ENCODE assay signal across 10 cellular contexts in genomic region chr16:1194665-1195392, GRCh38. TPM values are rescaled to one million over a fixed set of nuclear protein-coding genes. Genes with fewer than 3 reads are reported as not detected.
A peak's percentile ranks its signal among the peaks of the same experiment; 100 is the strongest.
DNase-seq lines count a peak whose midpoint lies in the region; ATAC-seq and TF ChIP-seq lines count a peak whose summit lies in the region.
"Had no signal": no experiment of that assay in that cellular context is flagged by ENCODE, and none has a peak within 500 bp of the region (broad histone marks: within the 10 kb centered on the region; RNA-seq: fewer than 3 reads in every experiment).

No MANE protein-coding gene starts in this region.

- H3K4me1 Mint-ChIP-seq in glutamatergic neuron (ENCODE audit: low read depth, unreplicated experiment), result peaks cover 7% of the 10 kb centered on the region

- TF ChIP-seq CTCF in WERI-Rb-1 (IDR thresholded peaks at IDR 0.05; ENCODE audit: low read depth, low read length) (peak; percentile 89), glutamatergic neuron (IDR thresholded peaks at IDR 0.05; ENCODE audit: partially characterized antibody, unreplicated experiment) (peak; percentile 94)

- peaks cover 3% of the 10 kb centered on the region for H3K27me3 Mint-ChIP-seq in glutamatergic neuron (ENCODE audit: unreplicated experiment)

- H3K9me3 ChIP-seq in WERI-Rb-1 (ENCODE audit: severe bottlenecking), result no peaks in the 10 kb centered on the region

- no peaks in the 10 kb centered on the region for H3K27me3 ChIP-seq in WERI-Rb-1 (ENCODE audit: insufficient read depth, low read depth, severe bottlenecking)

- ATAC-seq in GM19455 (IDR thresholded peaks at IDR 0.05; ENCODE audit: unreplicated experiment) (no peak), GM18867 (IDR thresholded peaks at IDR 0.05; ENCODE audit: unreplicated experiment) (no peak)

- no peaks in the 10 kb centered on the region for H3K36me3 Mint-ChIP-seq in glutamatergic neuron (ENCODE audit: unreplicated experiment)
- H3K36me3 Mint-ChIP-seq: CD8-positive, alpha-beta memory T cell had no signal

- H3K9me3 Mint-ChIP-seq in glutamatergic neuron (ENCODE audit: unreplicated experiment), result peaks cover 10% of the 10 kb centered on the region
- H3K9me3 Mint-ChIP-seq: CD8-positive, alpha-beta memory T cell had no signal

- peaks cover 12% of the 10 kb centered on the region for H3K36me3 ChIP-seq in WERI-Rb-1

- no peak overlapping the region for H3K4me3 Mint-ChIP-seq in glutamatergic neuron (ENCODE audit: unreplicated experiment)
- H3K4me3 Mint-ChIP-seq: CD8-positive, alpha-beta memory T cell had no signal

- H3K27ac ChIP-seq in WERI-Rb-1, result peak overlapping the region; percentile 45
- H3K27ac ChIP-seq: skin epidermis had no signal

- DNase-seq in NCI-H345 (lab: John Stamatoyannopoulos, UW) (peak; percentile 5), NCI-H345 treated with DMSO at 0.1 percent for 48 hours (lab: John Stamatoyannopoulos, UW; ENCODE audit: unreplicated experiment) (no peak), WERI-Rb-1 (no peak), glutamatergic neuron (peak; percentile 62), SHP77 treated with DMSO at 0.1 percent for 48 hours (lab: John Stamatoyannopoulos, UW) (no peak)
- DNase-seq in stimulated activated CD8-positive, alpha-beta memory T cell treated with anti-CD3 and anti-CD28 coated beads, Interleukin-4, amount 100 ng/mL, for 48 hours, result peak; percentile 46

- H3K4me3 ChIP-seq in WERI-Rb-1 (ENCODE audit: low read depth, low read length), result no peak overlapping the region
- H3K4me3 ChIP-seq: skin epidermis had no signal

- no peak overlapping the region for H3K27ac Mint-ChIP-seq in glutamatergic neuron (ENCODE audit: unreplicated experiment)
- H3K27ac Mint-ChIP-seq: CD8-positive, alpha-beta memory T cell had no signal

RNA-seq across cellular contexts. Expression of gene TPSG1, which starts 30.2 kb away (rescaled TPM):
- not detected for total RNA-seq in glutamatergic neuron (ENCODE audit: unreplicated experiment)
- total RNA-seq: CD8-positive, alpha-beta memory T cell had no signal

RNA-seq across cellular contexts. Expression of gene TPSB2, which starts 35.2 kb away (rescaled TPM):
- total RNA-seq in glutamatergic neuron (ENCODE audit: unreplicated experiment), result not detected
- total RNA-seq: CD8-positive, alpha-beta memory T cell had no signal

RNA-seq across cellular contexts. Expression of gene CACNA1H, which starts 41.9 kb away (rescaled TPM):
- 161 TPM for total RNA-seq in glutamatergic neuron (ENCODE audit: unreplicated experiment)

RNA-seq across cellular contexts. Expression of gene TPSAB1, which starts 45.7 kb away (rescaled TPM):
- total RNA-seq in glutamatergic neuron (ENCODE audit: unreplicated experiment), result not detected
- total RNA-seq: CD8-positive, alpha-beta memory T cell had no signal

Comparison
In these comparisons a context has a peak if more than half of its experiments do, and no peak if none do; other contexts are left out.
1. DNase-seq: peak in NCI-H345 (single experiment), glutamatergic neuron (single experiment) and stimulated activated CD8-positive, alpha-beta memory T cell treated with anti-CD3 and anti-CD28 coated beads, Interleukin-4, amount 100 ng/mL, for 48 hours (single experiment); none in NCI-H345 treated with DMSO at 0.1 percent for 48 hours (single experiment), WERI-Rb-1 (single experiment) and SHP77 treated with DMSO at 0.1 percent for 48 hours (single experiment).